8 cellular contexts compared by ENCODE assay signal in the genomic region with DNA sequence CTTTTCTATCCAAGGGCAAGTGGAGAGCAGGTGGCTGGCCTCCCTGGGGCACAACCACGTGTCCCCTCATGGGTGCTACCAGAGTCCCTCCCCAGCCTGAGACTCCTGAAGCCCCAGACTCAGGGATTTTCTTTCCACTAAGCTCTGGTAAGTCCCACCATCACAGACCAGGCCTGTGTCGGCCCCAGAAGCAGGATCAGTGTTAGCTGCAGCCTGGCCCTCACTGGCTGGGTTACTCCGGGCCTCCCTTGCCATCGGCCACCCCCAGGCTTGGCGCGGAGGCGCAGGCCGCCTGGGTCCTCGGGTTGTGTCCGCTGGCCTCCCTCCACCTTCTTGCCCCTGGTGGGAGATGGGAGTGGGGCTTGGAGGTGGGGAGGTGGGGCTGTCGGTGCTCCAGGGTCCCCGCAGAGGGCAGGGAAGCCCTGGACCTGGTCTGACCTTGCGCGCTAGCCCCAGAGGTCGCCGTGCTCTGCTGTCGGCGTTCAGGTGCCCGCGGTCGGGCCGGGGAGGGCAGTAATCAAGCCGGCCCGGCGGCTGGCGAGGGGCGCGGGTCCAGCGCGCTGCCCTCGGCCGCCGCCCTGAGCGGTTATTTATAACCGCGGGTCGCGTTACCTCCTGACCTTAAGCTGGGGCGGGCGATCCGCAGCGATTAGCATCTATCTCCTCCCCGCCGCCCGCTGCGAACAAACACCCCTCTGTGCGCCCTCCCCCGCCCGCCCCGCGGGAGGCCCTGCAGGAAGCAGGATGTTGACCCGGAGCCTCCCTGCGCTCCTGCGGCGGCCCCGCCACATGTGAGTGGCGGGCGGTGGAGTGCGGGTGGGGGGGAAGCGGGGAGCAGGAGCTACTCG.
A peak's percentile ranks its signal among the peaks of the same experiment; 100 is the strongest.
DNase-seq lines count a peak whose midpoint lies in the region; ATAC-seq lines count a peak whose summit lies in the region.

No MANE protein-coding gene starts in this region.

- peak overlapping the region; percentile 90 for H2AFZ ChIP-seq in mesenchymal stem cell (ENCODE audit: low read depth, low read length)

- H2BK15ac ChIP-seq in mesenchymal stem cell (ENCODE audit: low read depth, poor library complexity, severe bottlenecking): peak overlapping the region; percentile 98

- H3K18ac ChIP-seq in mesenchymal stem cell (ENCODE audit: low read depth in 1 of 2, low read length in 2 of 2): peak overlapping the region; percentile 40 to 99

- peak overlapping the region; percentile 80 for H3K9ac ChIP-seq in mesenchymal stem cell (ENCODE audit: low read length)

- H3K27me3 ChIP-seq in effector memory CD4-positive, alpha-beta T cell (replicated peaks; ENCODE audit: control insufficient read depth, insufficient read depth, low read length, poor library complexity, severe bottlenecking): no peaks in the 10 kb centered on the region
- no peaks in the 10 kb centered on the region for H3K27me3 ChIP-seq in mesenchymal stem cell (ENCODE audit: control insufficient read depth in 1 of 2, insufficient read depth in 1 of 2, low read length in 2 of 2)

- H2BK12ac ChIP-seq in mesenchymal stem cell (ENCODE audit: low read length in 2 of 2): peak overlapping the region; percentile 87 to 98

- H3K14ac ChIP-seq in mesenchymal stem cell (ENCODE audit: low read length in 2 of 2): peak overlapping the region in 1 of 2 experiments; percentile 95

- H3K4me1 ChIP-seq in effector memory CD4-positive, alpha-beta T cell (ENCODE audit: control insufficient read depth, insufficient read depth, low read length, poor library complexity, severe bottlenecking): peaks cover 20% of the 10 kb centered on the region
- H3K4me1 ChIP-seq in mesenchymal stem cell (ENCODE audit: control insufficient read depth, insufficient read depth, low read depth, low read length): peaks cover 49% of the 10 kb centered on the region

- H4K91ac ChIP-seq in mesenchymal stem cell (ENCODE audit: low read length): peak overlapping the region; percentile 96

- whole genome bisulfite sequencing in mesenchymal stem cell: 5% methylated on average over 38 of the region's 61 CpGs

- peak overlapping the region; percentile 56 for H3K4me3 ChIP-seq in effector memory CD4-positive, alpha-beta T cell (ENCODE audit: insufficient read depth, low read depth, low read length, poor library complexity, severe bottlenecking)
- H3K4me3 ChIP-seq in mesenchymal stem cell (ENCODE audit: insufficient read depth in 1 of 2, low read depth in 1 of 2, low read length in 2 of 2): peak overlapping the region; percentile 34 to 77

- H3K27ac ChIP-seq in effector memory CD4-positive, alpha-beta T cell (ENCODE audit: insufficient read depth, low read length, poor library complexity, severe bottlenecking): peak overlapping the region; percentile 73
- H3K27ac ChIP-seq in mesenchymal stem cell (ENCODE audit: low read length, poor library complexity, severe bottlenecking): no peak overlapping the region

- H3K4me2 ChIP-seq in mesenchymal stem cell (ENCODE audit: low read length, poor library complexity, severe bottlenecking): peak overlapping the region; percentile 73

- peak overlapping the region; percentile 49 to 91 for H3K4ac ChIP-seq in mesenchymal stem cell (ENCODE audit: low read depth in 1 of 2, low read length in 2 of 2)

- H3K36me3 ChIP-seq in effector memory CD4-positive, alpha-beta T cell (ENCODE audit: control insufficient read depth, insufficient read depth, low read length): no peaks in the 10 kb centered on the region
- H3K36me3 ChIP-seq in mesenchymal stem cell (ENCODE audit: control insufficient read depth in 1 of 2, insufficient read depth in 2 of 2, low read depth in 1 of 2, low read length in 2 of 2): no peaks in the 10 kb centered on the region

- H3K79me1 ChIP-seq in mesenchymal stem cell (replicated peaks; ENCODE audit: low read length, poor library complexity, severe bottlenecking): no peaks in the 10 kb centered on the region

- DNase-seq in NCI-H2171 treated with DMSO at 0.1 percent for 48 hours (lab: John Stamatoyannopoulos, UW): peak; percentile 42
- DNase-seq in NCI-H2171 (lab: John Stamatoyannopoulos, UW): no peak
- peak; percentile 88 for DNase-seq in NCI-H2196 treated with DMSO at 0.1 percent for 48 hours (lab: John Stamatoyannopoulos, UW; ENCODE audit: unreplicated experiment)
- peak; percentile 43 to 49 for DNase-seq in activated CD4-positive, alpha-beta T cell treated with anti-CD3 and anti-CD28 coated beads, Interleukin-2, amount 50 U/mL, for 24 hours (ENCODE audit: low read depth in 1 of 2, low spot score in 1 of 2)
- peak; percentile 55 to 65 (median 65) for DNase-seq in effector memory CD4-positive, alpha-beta T cell
- DNase-seq in mesenchymal stem cell: peak; percentile 57
- peak; percentile 48 for DNase-seq in stimulated activated CD8-positive, alpha-beta memory T cell treated with anti-CD3 and anti-CD28 coated beads, Interleukin-12 subunit alpha, Interleukin-12 subunit beta, amount 100 ng/mL, for 24 hours (ENCODE audit: extremely low read depth)

- no peak for ATAC-seq in GM18861 (IDR thresholded peaks at IDR 0.05; ENCODE audit: unreplicated experiment)

- H2BK120ac ChIP-seq in mesenchymal stem cell (ENCODE audit: low read depth, low read length): peak overlapping the region; percentile 91

- H4K8ac ChIP-seq in mesenchymal stem cell (ENCODE audit: low read length): peak overlapping the region; percentile 96

- no peaks in the 10 kb centered on the region for H3K9me3 ChIP-seq in effector memory CD4-positive, alpha-beta T cell (ENCODE audit: control insufficient read depth, low read length)
- no peaks in the 10 kb centered on the region for H3K9me3 ChIP-seq in mesenchymal stem cell (ENCODE audit: control insufficient read depth, low read length)

- peak overlapping the region; percentile 39 for H2BK5ac ChIP-seq in mesenchymal stem cell (ENCODE audit: low read depth, low read length, poor library complexity, severe bottlenecking)

- peak overlapping the region in 1 of 2 experiments; percentile 87 for H3K23ac ChIP-seq in mesenchymal stem cell (ENCODE audit: low read length in 2 of 2)

- no peak overlapping the region for H2AK5ac ChIP-seq in mesenchymal stem cell (ENCODE audit: low read length, severe bottlenecking)
